1 cellular context compared by ENCODE assay signal in genomic region chr11:61972112-61972795, GRCh38.
A peak's percentile ranks its signal among the peaks of the same experiment; 100 is the strongest.
TF ChIP-seq lines count a peak whose summit lies in the region.

No MANE protein-coding gene starts in this region.

TF ChIP-seq in K562, 482 proteins besides CTCF, POLR2A, EP300 and RAD21 (continued from another document and continues in another):
- TF ChIP-seq ZBTB43 (CRISPR knock-in tag; IDR thresholded peaks at IDR 0.05) (no peak), CHD1 (IDR thresholded peaks at IDR 0.05; ENCODE audit: low read length) (no peak), CTBP1 (IDR thresholded peaks at IDR 0.05; ENCODE audit: borderline replicate concordance) (no peak), U2AF1 (optimal IDR thresholded peaks at IDR 0.05; ENCODE audit: low read depth, low read length) (no peak), ZNF785 (CRISPR knock-in tag; IDR thresholded peaks at IDR 0.05) (no peak), MIER1 (IDR thresholded peaks at IDR 0.05; ENCODE audit: low read depth) (no peak), FOXP1 (CRISPR knock-in tag; IDR thresholded peaks at IDR 0.05) (no peak), TRIM28 (IDR thresholded peaks at IDR 0.05) (no peak), MEIS2 (IDR thresholded peaks at IDR 0.05; ENCODE audit: partially characterized antibody) (no peak), ILK (tag; IDR thresholded peaks at IDR 0.05; ENCODE audit: borderline replicate concordance, low read depth) (no peak), POLR2G (IDR thresholded peaks at IDR 0.05; ENCODE audit: low read depth, low read length) (no peak), NR1H2 (CRISPR knock-in tag; IDR thresholded peaks at IDR 0.05) (no peak), PTBP1 (IDR thresholded peaks at IDR 0.05; ENCODE audit: low read depth, low read length) (no peak), ZBTB9 (CRISPR knock-in tag; IDR thresholded peaks at IDR 0.05) (no peak), PTTG1 (tag; IDR thresholded peaks at IDR 0.05; ENCODE audit: low read depth) (peak; percentile 67), ZNF583 (CRISPR knock-in tag; IDR thresholded peaks at IDR 0.05) (no peak), ZNF282 (CRISPR knock-in tag; IDR thresholded peaks at IDR 0.05) (no peak), ARID3B (CRISPR knock-in tag; IDR thresholded peaks at IDR 0.05; ENCODE audit: borderline replicate concordance) (no peak), CC2D1A (IDR thresholded peaks at IDR 0.05) (no peak), ARID2 (IDR thresholded peaks at IDR 0.05) (no peak), ETS2 (tag; IDR thresholded peaks at IDR 0.05; ENCODE audit: borderline replicate concordance, poor library complexity, severe bottlenecking) (no peak), CBX2 (IDR thresholded peaks at IDR 0.05; ENCODE audit: insufficient read depth, low read length, poor library complexity, severe bottlenecking) (no peak), ZNF780A (CRISPR knock-in tag; IDR thresholded peaks at IDR 0.05) (no peak), ZNF316 (IDR thresholded peaks at IDR 0.05) (no peak), CCNT2 (IDR thresholded peaks at IDR 0.05; ENCODE audit: borderline replicate concordance, extremely low read depth, insufficient read length, low read depth, low read length) (no peak), ZNF407 (IDR thresholded peaks at IDR 0.05; ENCODE audit: low read depth) (no peak), BACH1 (tag; IDR thresholded peaks at IDR 0.05) (peak; percentile 98), TAF7 (tag; IDR thresholded peaks at IDR 0.05) (no peak), CHD7 (IDR thresholded peaks at IDR 0.05; ENCODE audit: low read depth, low read length) (no peak), ZNF551 (CRISPR knock-in tag; IDR thresholded peaks at IDR 0.05) (no peak), NFRKB (IDR thresholded peaks at IDR 0.05; ENCODE audit: low read depth) (peak; percentile 96), ZBTB33 (CRISPR knock-in tag; IDR thresholded peaks at IDR 0.05) (peak; percentile 7; the same call in 1 of the 2 replicates), MEF2D (tag; conservative IDR thresholded peaks at IDR 0.05; ENCODE audit: low read depth) (peak; percentile 74)
